1 cellular context compared by ENCODE assay signal in genomic region chr12:109713187-109713984, GRCh38.
TF ChIP-seq lines count a peak whose summit lies in the region.

Gene FAM222A, plus strand, starts transcription at chr12:109713825. Its CDS starts 30,322 bp downstream, at chr12:109744147.

TF ChIP-seq in HepG2, 621 proteins besides CTCF, POLR2A, EP300 and RAD21 (continued from another document and continues in another):
- TF ChIP-seq USF2 (IDR thresholded peaks at IDR 0.05; ENCODE audit: low read depth, low read length) (no peak), USF2 (CRISPR knock-in tag; IDR thresholded peaks at IDR 0.05; ENCODE audit: borderline replicate concordance) (no peak), TCF7 (IDR thresholded peaks at IDR 0.05; ENCODE audit: low read depth) (peak; percentile 46; the same call in 1 of the 2 replicates), PBX2 (CRISPR knock-in tag; IDR thresholded peaks at IDR 0.05) (no peak), HNRNPL (IDR thresholded peaks at IDR 0.05; ENCODE audit: low read depth, low read length) (no peak), THAP9 (CRISPR knock-in tag; IDR thresholded peaks at IDR 0.05; ENCODE audit: borderline replicate concordance) (peak; percentile 51; the same call in 1 of the 2 replicates), ZSCAN22 (CRISPR knock-in tag; IDR thresholded peaks at IDR 0.05) (no peak), PAX8 (CRISPR knock-in tag; IDR thresholded peaks at IDR 0.05; ENCODE audit: borderline replicate concordance) (no peak), BORCS8-MEF2B (CRISPR knock-in tag; IDR thresholded peaks at IDR 0.05) (no peak), DMTF1 (CRISPR knock-in tag; IDR thresholded peaks at IDR 0.05) (no peak), KDM5B (CRISPR knock-in tag; IDR thresholded peaks at IDR 0.05; ENCODE audit: borderline replicate concordance) (no peak), TSC22D2 (CRISPR knock-in tag; IDR thresholded peaks at IDR 0.05; ENCODE audit: borderline replicate concordance) (no peak), ZKSCAN5 (CRISPR knock-in tag; IDR thresholded peaks at IDR 0.05) (no peak), ZKSCAN1 (IDR thresholded peaks at IDR 0.05; ENCODE audit: low read length) (0 out of 2 replicates have a peak, but pooled peaks have one; percentile 15), ELF3 (CRISPR knock-in tag; IDR thresholded peaks at IDR 0.05) (peak; percentile 83), ZKSCAN8 (CRISPR knock-in tag; IDR thresholded peaks at IDR 0.05; ENCODE audit: borderline replicate concordance) (no peak), FLYWCH1 (CRISPR knock-in tag; IDR thresholded peaks at IDR 0.05) (no peak), RNF219 (CRISPR knock-in tag; IDR thresholded peaks at IDR 0.05) (no peak), FOXP4 (CRISPR knock-in tag; IDR thresholded peaks at IDR 0.05) (no peak), FOXO4 (CRISPR knock-in tag; conservative IDR thresholded peaks at IDR 0.05) (no peak), NFKB2 (CRISPR knock-in tag; IDR thresholded peaks at IDR 0.05; ENCODE audit: borderline replicate concordance) (no peak), ZNF343 (CRISPR knock-in tag; IDR thresholded peaks at IDR 0.05) (no peak), ZNF878 (CRISPR knock-in tag; IDR thresholded peaks at IDR 0.05) (peak; percentile 70), DMAP1 (CRISPR knock-in tag; IDR thresholded peaks at IDR 0.05) (no peak), ZNF329 (CRISPR knock-in tag; IDR thresholded peaks at IDR 0.05; ENCODE audit: low read depth) (no peak), ZNF530 (CRISPR knock-in tag; IDR thresholded peaks at IDR 0.05; ENCODE audit: low read depth) (no peak), ZNF460 (CRISPR knock-in tag; IDR thresholded peaks at IDR 0.05; ENCODE audit: borderline replicate concordance) (no peak), TRAFD1 (CRISPR knock-in tag; IDR thresholded peaks at IDR 0.05; ENCODE audit: borderline replicate concordance) (no peak), ZBTB39 (CRISPR knock-in tag; IDR thresholded peaks at IDR 0.05) (no peak), SP4 (CRISPR knock-in tag; IDR thresholded peaks at IDR 0.05) (peak; percentile 88), KDM1A (CRISPR knock-in tag; IDR thresholded peaks at IDR 0.05) (no peak), MEF2D (CRISPR knock-in tag; IDR thresholded peaks at IDR 0.05) (no peak), ZNF432 (CRISPR knock-in tag; IDR thresholded peaks at IDR 0.05; ENCODE audit: borderline replicate concordance) (no peak), ZNF10 (CRISPR knock-in tag; IDR thresholded peaks at IDR 0.05; ENCODE audit: borderline replicate concordance, low read depth) (no peak), ZSCAN9 (CRISPR knock-in tag; IDR thresholded peaks at IDR 0.05; ENCODE audit: borderline replicate concordance) (0 out of 2 replicates have a peak, but pooled peaks have one; percentile 24), ARNTL (CRISPR knock-in tag; IDR thresholded peaks at IDR 0.05) (no peak), IKZF5 (CRISPR knock-in tag; IDR thresholded peaks at IDR 0.05) (peak; percentile 23; the same call in 1 of the 2 replicates), ZNF572 (CRISPR knock-in tag; IDR thresholded peaks at IDR 0.05) (no peak)
